11 cellular contexts compared by ENCODE assay signal in the genomic region with DNA sequence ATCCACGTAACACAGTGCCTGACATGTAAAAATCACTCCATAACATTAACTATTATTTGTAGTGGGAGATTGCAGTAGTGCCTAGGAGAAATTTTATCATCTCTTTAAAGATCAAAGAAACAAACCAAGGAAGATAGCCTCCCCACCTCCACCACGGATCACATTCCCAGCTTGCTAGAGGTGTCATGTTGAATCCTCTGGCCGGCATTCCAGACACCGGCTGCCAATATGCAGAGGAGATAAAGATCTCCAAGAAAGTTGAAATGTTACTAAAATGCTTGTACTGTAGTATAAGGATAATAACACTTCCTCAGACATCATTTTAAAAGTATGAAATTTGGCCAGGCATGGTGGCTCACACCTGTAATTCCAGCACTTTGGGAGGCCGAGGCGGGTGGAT.
"Had no signal": no experiment of that assay in that cellular context is flagged by ENCODE, and none has a peak within 500 bp of the region (broad histone marks: within the 10 kb centered on the region; RNA-seq: fewer than 3 reads in every experiment).

No MANE protein-coding gene starts in this region.

- ATAC-seq: heart right ventricle, left ventricle myocardium superior had no signal

- H2AFZ ChIP-seq: neural progenitor cell had no signal

- DNase-seq: activated CD4-positive, alpha-beta T cell treated with anti-CD3 and anti-CD28 coated beads, Interleukin-2, amount 50 U/mL, for 4 hours; activated effector memory CD4-positive, alpha-beta T cell treated with anti-CD3 and anti-CD28 coated beads, Interleukin-2, amount 50 U/mL, for 16 hours; activated T-cell treated with anti-CD3 and anti-CD28 coated beads, Interleukin-2, amount 50 U/mL, for 1 hour; foreskin melanocyte; heart right ventricle; left ventricle myocardium superior; tibial artery had no signal

- H3K27ac Mint-ChIP-seq: neural progenitor cell had no signal

- H3K36me3 Mint-ChIP-seq: neural progenitor cell had no signal

- H3K36me3 ChIP-seq: heart right ventricle, neural progenitor cell, tibial artery had no signal

- H3K9me3 Mint-ChIP-seq: neural progenitor cell had no signal

- H3K4me1 ChIP-seq: neural progenitor cell, tibial artery had no signal

- H3K27ac ChIP-seq: neural progenitor cell, skin epidermis, tibial artery had no signal

- H3K4me3 ChIP-seq: heart right ventricle, neural progenitor cell, skin epidermis, tibial artery had no signal

- FAIRE-seq: colon, islet of Langerhans had no signal

- H3K4me2 ChIP-seq: neural progenitor cell had no signal

- H3K9ac ChIP-seq: neural progenitor cell had no signal

- H3K4me3 Mint-ChIP-seq: neural progenitor cell had no signal

- H3K9me3 ChIP-seq: heart right ventricle, tibial artery had no signal

- H3K4me1 Mint-ChIP-seq: neural progenitor cell had no signal

- H3K27me3 ChIP-seq: heart right ventricle, neural progenitor cell, tibial artery had no signal
